29 cellular contexts compared by ENCODE assay signal in genomic region chr11:2547806-2548205, GRCh38.
DNase-seq lines count a peak whose midpoint lies in the region; ATAC-seq, FAIRE-seq and TF ChIP-seq lines count a peak whose summit lies in the region.
"Had no signal": no experiment of that assay in that cellular context is flagged by ENCODE, and none has a peak within 500 bp of the region (broad histone marks: within the 10 kb centered on the region; RNA-seq: fewer than 3 reads in every experiment).

No MANE protein-coding gene starts in this region.

- no peaks in the 10 kb centered on the region for H3K9me2 ChIP-seq in GM23338 (ENCODE audit: insufficient read depth)

- FAIRE-seq in HepG2 (lab: Jason Lieb, UNC) (no peak), H54 (lab: Jason Lieb, UNC) (no peak)
- FAIRE-seq: D721Med, frontal cortex, GM12878 had no signal

- in situ Hi-C loops in HepG2 (cut with HindIII; ENCODE audit: extremely low pct_ligation_motif_present, low pct_unique_long_range_greater_than_20kb), result no loop called here

- 50 to 59% (median 53%) methylated on average over 12 to 16 of the region's 16 CpGs for WGBS in adrenal gland, 4 donors
- WGBS in HepG2 (ENCODE audit: low lambda C conversion rate), result 39% methylated on average over 16 of the region's 16 CpGs

- H3K27me3 ChIP-seq in GM23338 (ENCODE audit: insufficient read depth), result peaks cover 89% of the 10 kb centered on the region
- no peaks in the 10 kb centered on the region for H3K27me3 ChIP-seq in adrenal gland
- H3K27me3 ChIP-seq in HepG2 (ENCODE audit: control insufficient read depth in 1 of 2, insufficient read depth in 2 of 2, low read length in 2 of 2), result peaks cover 3 to 58% of the 10 kb centered on the region in 2 experiments
- H3K27me3 ChIP-seq in osteoblast (ENCODE audit: insufficient read depth, low read length), result peaks cover 7% of the 10 kb centered on the region
- H3K27me3 ChIP-seq: breast epithelium, colonic mucosa, hepatocyte, left lung had no signal

- H3K4me1 Mint-ChIP-seq in GM23338, result no peaks in the 10 kb centered on the region
- H3K4me1 Mint-ChIP-seq: immature natural killer cell, neural crest cell had no signal

- ATAC-seq in GM23338, result peak; percentile 24; the same call in 1 of the 3 replicates
- ATAC-seq in HepG2, result peak; percentile 39; the same call in 2 of the 3 replicates
- ATAC-seq in sciatic nerve, result no peak
- ATAC-seq: effector memory CD8-positive, alpha-beta T cell; GM12878; left lung had no signal

- no peak for TF ChIP-seq EP300 in HepG2 (IDR thresholded peaks at IDR 0.05; ENCODE audit: low read depth in 2 of 2, low read length in 2 of 2)
- no peak for TF ChIP-seq EP300 in HepG2 (CRISPR knock-in tag; IDR thresholded peaks at IDR 0.05; ENCODE audit: borderline replicate concordance)

- H3K27ac ChIP-seq in GM23338 (ENCODE audit: low read depth), result no peak overlapping the region
- H3K27ac ChIP-seq in adrenal gland, result peak overlapping the region; percentile 30 to 84 (median 66)
- H3K27ac ChIP-seq in HepG2 (ENCODE audit: extremely low read length, insufficient read depth, low read length), result no peak overlapping the region
- H3K27ac ChIP-seq in osteoblast (ENCODE audit: low read depth, low read length), result no peak overlapping the region
- H3K27ac ChIP-seq: breast epithelium, colonic mucosa, esophagus muscularis mucosa, hepatocyte, left lung, thoracic aorta, VCaP had no signal

- H3K27me3 Mint-ChIP-seq in GM23338 (ENCODE audit: insufficient read depth, low read depth, poor library complexity), result peaks cover 55% of the 10 kb centered on the region

- H3K4me1 ChIP-seq in GM23338 (ENCODE audit: insufficient read depth), result no peaks in the 10 kb centered on the region
- H3K4me1 ChIP-seq in adrenal gland (replicated peaks in 1 of 2), result peaks cover 29 to 47% of the 10 kb centered on the region in 2 donors
- H3K4me1 ChIP-seq in HepG2 (ENCODE audit: insufficient read depth, low read length), result no peaks in the 10 kb centered on the region
- no peaks in the 10 kb centered on the region for H3K4me1 ChIP-seq in osteoblast (ENCODE audit: insufficient read depth, low read length)
- H3K4me1 ChIP-seq: breast epithelium, colonic mucosa, left lung had no signal

- BruUV-seq in HepG2 (replicated peaks; lab: Mats Ljungman, UMichigan), result no TSS peak

- H3K36me3 ChIP-seq in GM23338 (ENCODE audit: insufficient read depth) (no peaks in the 10 kb centered on the region), adrenal gland (replicated peaks in 1 of 2) (no peaks in the 10 kb centered on the region), HepG2 (replicated peaks in 1 of 2; ENCODE audit: control insufficient read depth in 1 of 2, insufficient read depth in 2 of 2, low read length in 2 of 2) (no peaks in the 10 kb centered on the region), osteoblast (ENCODE audit: insufficient read depth, low read length) (no peaks in the 10 kb centered on the region)
- H3K36me3 ChIP-seq: breast epithelium, colonic mucosa, esophagus muscularis mucosa, left lung, thoracic aorta had no signal

- H3K4me2 ChIP-seq in GM23338, result no peak overlapping the region
- no peak overlapping the region for H3K4me2 ChIP-seq in HepG2 (ENCODE audit: low read depth, low read length)
- H3K4me2 ChIP-seq in osteoblast (ENCODE audit: insufficient read depth, low read length), result no peak overlapping the region
- H3K4me2 ChIP-seq: hepatocyte had no signal

- no peak overlapping the region for H3K27ac Mint-ChIP-seq in GM23338
- H3K27ac Mint-ChIP-seq: activated T-helper 1 cell treated with anti-CD3 and anti-CD28 coated beads, Interleukin-12 subunit alpha, Interleukin-12 subunit beta, Interleukin-2, Interleukin-4 antibody, amounts not matched to agents 30 ng/mL and 10 ng/mL and 1 ng/mL, durations not matched to agents 14 hours and 24 hours and 36 hours; CD4-positive, CD25-positive, alpha-beta regulatory T cell; effector memory CD8-positive, alpha-beta T cell; immature natural killer cell had no signal

- no peaks in the 10 kb centered on the region; the same call in 2 of the 3 replicates for H3K9me3 Mint-ChIP-seq in GM23338
- H3K9me3 Mint-ChIP-seq: activated T-helper 1 cell treated with anti-CD3 and anti-CD28 coated beads, Interleukin-12 subunit alpha, Interleukin-12 subunit beta, Interleukin-2, Interleukin-4 antibody, amounts not matched to agents 30 ng/mL and 10 ng/mL and 1 ng/mL, durations not matched to agents 14 hours and 24 hours and 36 hours; effector memory CD8-positive, alpha-beta T cell; immature natural killer cell had no signal

- H3K4me3 Mint-ChIP-seq in GM23338, result no peak overlapping the region
- H3K4me3 Mint-ChIP-seq: activated T-helper 1 cell treated with anti-CD3 and anti-CD28 coated beads, Interleukin-12 subunit alpha, Interleukin-12 subunit beta, Interleukin-2, Interleukin-4 antibody, amounts not matched to agents 30 ng/mL and 10 ng/mL and 1 ng/mL, durations not matched to agents 14 hours and 24 hours and 36 hours; CD4-positive, CD25-positive, alpha-beta regulatory T cell; effector memory CD8-positive, alpha-beta T cell; immature natural killer cell; neural crest cell had no signal

- H2AFZ ChIP-seq in GM23338 (no peak overlapping the region), HepG2 (ENCODE audit: low read length) (no peak overlapping the region), osteoblast (ENCODE audit: low read length) (no peak overlapping the region)
- H2AFZ ChIP-seq: hepatocyte had no signal

- no peaks in the 10 kb centered on the region for H3K36me3 Mint-ChIP-seq in GM23338 (ENCODE audit: low read depth)
- H3K36me3 Mint-ChIP-seq: immature natural killer cell had no signal

- TF ChIP-seq CTCF in GM23338 (conservative IDR thresholded peaks at IDR 0.05; ENCODE audit: low read depth in 2 of 2) (no peak), adrenal gland (IDR thresholded peaks at IDR 0.05) (no peak), HepG2 (CRISPR knock-in tag; IDR thresholded peaks at IDR 0.05) (no peak), osteoblast (IDR thresholded peaks at IDR 0.05; ENCODE audit: extremely low read depth, low read depth, low read length) (no peak)

- H3K9ac ChIP-seq in HepG2 (ENCODE audit: insufficient read depth, low read depth, low read length), result no peak overlapping the region

- intact Hi-C loops in adrenal gland (cut with DNase I) (no loop called here), HepG2 (cut with micrococcal nuclease; ENCODE audit: unreplicated experiment) (no loop called here), sciatic nerve (cut with DNase I) (no loop called here)

- no peak for DNase-seq in GM23338 (ENCODE audit: low spot score)
- peak; percentile 59 to 87 (median 85) for DNase-seq in adrenal gland
- no peak for DNase-seq in HepG2 (ENCODE audit: low spot score)
- peak; percentile 47 for DNase-seq in sciatic nerve (ENCODE audit: low spot score)
- no peak for DNase-seq in activated gamma-delta T cell (lab: John Stamatoyannopoulos, UW)
- no peak for DNase-seq in H54 (ENCODE audit: insufficient read length, low spot score)
- no peak for DNase-seq in osteoblast (ENCODE audit: insufficient read length, low spot score, missing footprints)
- DNase-seq: activated CD4-positive, alpha-beta T cell treated with anti-CD3 and anti-CD28 coated beads for 48 hours; CD4-positive, CD25-positive, alpha-beta regulatory T cell; colonic mucosa; effector memory CD8-positive, alpha-beta T cell; HCEC 1CT; immature natural killer cell; NCI-H1092 treated with DMSO at 0.1 percent for 48 hours; NCI-H1930; NCI-H526; stimulated activated CD4-positive, alpha-beta T cell treated with anti-CD3 and anti-CD28 coated beads, Interleukin-4, amount 100 ng/mL, for 4 hours; stimulated activated naive CD4-positive, alpha-beta T cell treated with Interleukin-2 at 50 U/mL for 16 hours had no signal

- TF ChIP-seq RAD21 in HepG2 (CRISPR knock-in tag; IDR thresholded peaks at IDR 0.05), result no peak

- POLR2A ChIA-PET in HepG2 (lab: Yijun Ruan, JAX), result no interaction called here

- no peak overlapping the region for H3K4me3 ChIP-seq in GM23338
- H3K4me3 ChIP-seq in adrenal gland, result no peak overlapping the region
- H3K4me3 ChIP-seq in HepG2 (replicated peaks in 1 of 3; ENCODE audit: insufficient read depth in 1 of 3, low read depth in 2 of 3, low read length in 3 of 3), result no peak overlapping the region
- no peak overlapping the region for H3K4me3 ChIP-seq in osteoblast (ENCODE audit: insufficient read depth, low read length)
- H3K4me3 ChIP-seq: breast epithelium, colonic mucosa, esophagus muscularis mucosa, GM12878, hepatocyte, left lung, thoracic aorta had no signal

- H3F3A ChIP-seq in GM23338 (replicated peaks; ENCODE audit: low read depth), result no peaks in the 10 kb centered on the region

- TF ChIP-seq POLR2A in adrenal gland (IDR thresholded peaks at IDR 0.05) (peak in 1 of 2 donors; percentile 55), HepG2 (IDR thresholded peaks at IDR 0.05; ENCODE audit: insufficient read depth in 1 of 2, low read depth in 2 of 2, low read length in 2 of 2) (no peak), H54 (IDR thresholded peaks at IDR 0.05; ENCODE audit: low read depth, low read length) (no peak)

- CTCF ChIA-PET in HepG2 (lab: Yijun Ruan, JAX; ENCODE audit: low intra/inter-chr PET ratio, low total read pairs), result no interaction called here

- no peaks in the 10 kb centered on the region for H3K9me3 ChIP-seq in adrenal gland (replicated peaks in 1 of 3)
- no peaks in the 10 kb centered on the region for H3K9me3 ChIP-seq in HepG2 (ENCODE audit: low read length)
- no peaks in the 10 kb centered on the region for H3K9me3 ChIP-seq in osteoblast (ENCODE audit: low read depth, low read length)
- H3K9me3 ChIP-seq: breast epithelium, colonic mucosa, esophagus muscularis mucosa, left lung, thoracic aorta had no signal

- H4K20me1 ChIP-seq in GM23338 (replicated peaks; ENCODE audit: insufficient read depth) (no peaks in the 10 kb centered on the region), HepG2 (ENCODE audit: insufficient read depth, low read length) (no peaks in the 10 kb centered on the region), osteoblast (ENCODE audit: insufficient read depth, low read length) (no peaks in the 10 kb centered on the region)

- H3K79me2 ChIP-seq in GM23338 (replicated peaks; ENCODE audit: insufficient read depth) (no peaks in the 10 kb centered on the region), HepG2 (ENCODE audit: insufficient read depth, low read length) (no peaks in the 10 kb centered on the region), osteoblast (ENCODE audit: insufficient read depth, low read length) (no peaks in the 10 kb centered on the region)
- H3K79me2 ChIP-seq: hepatocyte had no signal

TF ChIP-seq in GM23338, 12 proteins besides CTCF, POLR2A, EP300 and RAD21 (continues in another document):
- TF ChIP-seq POLR2AphosphoS5 (IDR thresholded peaks at IDR 0.05; ENCODE audit: low read depth) (no peak), ZNF331 (CRISPR knock-in tag; IDR thresholded peaks at IDR 0.05; ENCODE audit: low read depth) (no peak), EZH2phosphoT487 (IDR thresholded peaks at IDR 0.05; ENCODE audit: unreplicated experiment) (no peak), JUNB (IDR thresholded peaks at IDR 0.05; ENCODE audit: unreplicated experiment) (no peak)

TF ChIP-seq in HepG2, 621 proteins besides CTCF, POLR2A, EP300 and RAD21:
- TF ChIP-seq FOSL2 (CRISPR knock-in tag; IDR thresholded peaks at IDR 0.05) (0 out of 2 replicates have a peak, but pooled peaks have one; percentile 10), HNRNPL (IDR thresholded peaks at IDR 0.05; ENCODE audit: low read depth, low read length) (0 out of 2 replicates have a peak, but pooled peaks have one; percentile 27), HIVEP1 (CRISPR knock-in tag; IDR thresholded peaks at IDR 0.05) (no peak)

Comparison
In these comparisons a context has a peak if more than half of its experiments do, and no peak if none do; other contexts are left out.
1. DNase-seq: peak in adrenal gland (7 of 7) and sciatic nerve (single experiment); none in GM23338 (single experiment), HepG2 (single experiment), activated gamma-delta T cell (single experiment), H54 (single experiment) and osteoblast (single experiment).
2. H3K27ac ChIP-seq: peak in adrenal gland (5 of 5); none in GM23338 (single experiment), HepG2 (single experiment) and osteoblast (single experiment).